ENCODE assay signal across 8 cellular contexts in the genomic region with DNA sequence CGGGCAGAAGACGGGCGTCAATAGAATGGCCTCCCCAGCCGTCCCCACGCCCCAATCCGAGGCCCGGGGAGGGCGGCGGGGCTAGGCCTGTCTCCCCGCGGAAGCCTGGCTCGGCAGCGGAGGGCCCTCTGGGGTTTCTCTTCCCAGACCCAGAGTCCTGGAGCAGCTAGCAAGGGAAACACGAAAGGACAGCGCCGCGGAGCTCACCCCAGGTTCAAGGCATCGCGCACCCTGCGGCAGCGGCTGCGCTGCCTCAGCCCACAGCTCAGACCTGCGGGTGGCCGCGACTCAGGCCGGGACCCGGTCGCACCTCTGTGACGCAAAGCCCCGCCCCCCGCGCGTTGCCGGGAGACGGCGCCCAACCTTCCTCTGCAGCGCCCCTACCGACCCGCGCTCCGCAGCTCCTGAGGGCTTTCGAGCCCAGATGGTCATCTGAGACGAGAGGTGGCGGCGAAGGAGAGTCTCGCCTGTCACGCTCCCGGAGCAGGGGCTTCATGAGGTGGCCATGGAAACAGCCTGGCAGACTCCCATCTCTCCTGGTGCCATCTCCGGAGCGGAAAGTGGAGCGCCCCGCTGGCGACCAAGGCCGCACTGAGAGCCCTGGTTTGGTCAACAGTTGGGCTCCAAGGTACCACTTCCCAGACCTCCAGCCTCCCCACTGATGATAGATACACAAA. TPM values are rescaled to one million over a fixed set of nuclear protein-coding genes. Genes with fewer than 3 reads are reported as not detected.
DNase-seq lines count a peak whose midpoint lies in the region; TF ChIP-seq lines count a peak whose summit lies in the region.

A gene with protein sequence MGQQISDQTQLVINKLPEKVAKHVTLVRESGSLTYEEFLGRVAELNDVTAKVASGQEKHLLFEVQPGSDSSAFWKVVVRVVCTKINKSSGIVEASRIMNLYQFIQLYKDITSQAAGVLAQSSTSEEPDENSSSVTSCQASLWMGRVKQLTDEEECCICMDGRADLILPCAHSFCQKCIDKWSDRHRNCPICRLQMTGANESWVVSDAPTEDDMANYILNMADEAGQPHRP (minus strand): TSS at position 273 of the 677 bp plus-strand sequence. CDS start 7,029 bp downstream, outside the sequence.

- H3K79me2 ChIP-seq in neural cell (replicated peaks; ENCODE audit: insufficient read depth, low read length), result peaks cover 4% of the 10 kb centered on the region

- H3K27me3 ChIP-seq in neural cell (ENCODE audit: insufficient read depth, low read depth, low read length) (no peaks in the 10 kb centered on the region), stomach smooth muscle (ENCODE audit: control insufficient read depth in 1 of 2, insufficient read depth in 2 of 2, low read length in 2 of 2) (no peaks in the 10 kb centered on the region)

- H3F3A ChIP-seq in neural cell (ENCODE audit: insufficient read depth, low read length, poor library complexity, severe bottlenecking), result no peaks in the 10 kb centered on the region

- H3K4me1 ChIP-seq in stomach smooth muscle (ENCODE audit: control insufficient read depth, insufficient read depth, low read length), result no peaks in the 10 kb centered on the region

- POLR2A ChIA-PET in RWPE1 (lab: Yijun Ruan, JAX; ENCODE audit: low non-redundant PET), result interaction anchor here (0.6 to 1.2 kb wide), 4 partner anchors 11 to 125 kb away, joined by 3 to 4 read pairs (median 4); no protein-coding TSS in a partner anchor

- peak within 1 kb of the TSS; percentile 86 for H3K9ac ChIP-seq in neural cell (ENCODE audit: low read length)
- peak within 1 kb of the TSS; percentile 86 to 88 for H3K9ac ChIP-seq in stomach smooth muscle (ENCODE audit: low read length in 2 of 2)

- TF ChIP-seq EP300 in neural cell (conservative IDR thresholded peaks at IDR 0.05; ENCODE audit: poor library complexity, severe bottlenecking), result peak; percentile 76

- H3K27ac ChIP-seq in RWPE1 (peak within 1 kb of the TSS; percentile 81), neural cell (ENCODE audit: low read length) (peak within 1 kb of the TSS; percentile 71), stomach smooth muscle (ENCODE audit: low read length) (peak within 1 kb of the TSS; percentile 56)

- H4K20me1 ChIP-seq in neural cell (ENCODE audit: insufficient read depth), result no peaks in the 10 kb centered on the region

- H3K4me3 ChIP-seq in neural cell (ENCODE audit: low read length) (peak within 1 kb of the TSS; percentile 91), stomach smooth muscle (ENCODE audit: low read length in 2 of 2) (peak within 1 kb of the TSS; percentile 79 to 84)

- H3K9me3 ChIP-seq in neural cell (ENCODE audit: low read length) (no peaks in the 10 kb centered on the region), stomach smooth muscle (ENCODE audit: control insufficient read depth in 2 of 2, low read length in 2 of 2) (no peaks in the 10 kb centered on the region)

- no peaks in the 10 kb centered on the region for H3K9me2 ChIP-seq in neural cell (ENCODE audit: insufficient read depth, low read length)

- H3K36me3 ChIP-seq in neural cell (ENCODE audit: insufficient read depth, low read length) (no peaks in the 10 kb centered on the region), stomach smooth muscle (ENCODE audit: control insufficient read depth in 2 of 2, insufficient read depth in 2 of 2, low read length in 2 of 2) (no peaks in the 10 kb centered on the region)

- TF ChIP-seq CTCF in LNCAP (IDR thresholded peaks at IDR 0.05) (peak; percentile 76), RWPE1 (conservative IDR thresholded peaks at IDR 0.05; ENCODE audit: low read depth) (peak; percentile 89), neural cell (IDR thresholded peaks at IDR 0.05; ENCODE audit: poor library complexity, severe bottlenecking) (peak; percentile 98)

- TF ChIP-seq RAD21 in neural cell (conservative IDR thresholded peaks at IDR 0.05), result peak; percentile 54

- peak; percentile 99 for DNase-seq in ELF-1 (ENCODE audit: low read depth, low spot score)
- peak; percentile 83 for DNase-seq in GOT3 (lab: John Stamatoyannopoulos, UW)
- peak; percentile 91 for DNase-seq in RWPE1 (ENCODE audit: low spot score)
- DNase-seq in activated effector memory CD4-positive, alpha-beta T cell treated with anti-CD3 and anti-CD28 coated beads, Interleukin-2, amount 50 U/mL, for 16 hours, result peak; percentile 98
- peak; percentile 75 for DNase-seq in fibroblast of the conjunctiva (ENCODE audit: low read depth)

- CTCF ChIA-PET in RWPE1 (lab: Yijun Ruan, JAX), result interaction anchor here (0.6 to 1.5 kb wide), 11 partner anchors 13 to 251 kb away, joined by 3 to 8 read pairs (median 3); no protein-coding TSS in a partner anchor

- peak within 1 kb of the TSS; percentile 89 for H3K4me2 ChIP-seq in neural cell (ENCODE audit: low read length)

- H2AFZ ChIP-seq in neural cell (ENCODE audit: low read depth, low read length), result peak within 1 kb of the TSS; percentile 81

TF ChIP-seq in neural cell, 6 proteins besides CTCF, POLR2A, EP300 and RAD21:
- peak; percentile 61 for TF ChIP-seq SMC3 (conservative IDR thresholded peaks at IDR 0.05; ENCODE audit: poor library complexity)
- no peak for TF ChIP-seq EZH2 (IDR thresholded peaks at IDR 0.05; ENCODE audit: borderline replicate concordance, insufficient read depth, low read length, poor library complexity, severe bottlenecking)
- peak; percentile 90 for TF ChIP-seq MXI1 (conservative IDR thresholded peaks at IDR 0.05; ENCODE audit: poor library complexity, severe bottlenecking)
- TF ChIP-seq POLR2AphosphoS5 (IDR thresholded peaks at IDR 0.05), result peak; percentile 98
- no peak for TF ChIP-seq TAF1 (IDR thresholded peaks at IDR 0.05; ENCODE audit: low read depth)
- TF ChIP-seq, protein P1, sequence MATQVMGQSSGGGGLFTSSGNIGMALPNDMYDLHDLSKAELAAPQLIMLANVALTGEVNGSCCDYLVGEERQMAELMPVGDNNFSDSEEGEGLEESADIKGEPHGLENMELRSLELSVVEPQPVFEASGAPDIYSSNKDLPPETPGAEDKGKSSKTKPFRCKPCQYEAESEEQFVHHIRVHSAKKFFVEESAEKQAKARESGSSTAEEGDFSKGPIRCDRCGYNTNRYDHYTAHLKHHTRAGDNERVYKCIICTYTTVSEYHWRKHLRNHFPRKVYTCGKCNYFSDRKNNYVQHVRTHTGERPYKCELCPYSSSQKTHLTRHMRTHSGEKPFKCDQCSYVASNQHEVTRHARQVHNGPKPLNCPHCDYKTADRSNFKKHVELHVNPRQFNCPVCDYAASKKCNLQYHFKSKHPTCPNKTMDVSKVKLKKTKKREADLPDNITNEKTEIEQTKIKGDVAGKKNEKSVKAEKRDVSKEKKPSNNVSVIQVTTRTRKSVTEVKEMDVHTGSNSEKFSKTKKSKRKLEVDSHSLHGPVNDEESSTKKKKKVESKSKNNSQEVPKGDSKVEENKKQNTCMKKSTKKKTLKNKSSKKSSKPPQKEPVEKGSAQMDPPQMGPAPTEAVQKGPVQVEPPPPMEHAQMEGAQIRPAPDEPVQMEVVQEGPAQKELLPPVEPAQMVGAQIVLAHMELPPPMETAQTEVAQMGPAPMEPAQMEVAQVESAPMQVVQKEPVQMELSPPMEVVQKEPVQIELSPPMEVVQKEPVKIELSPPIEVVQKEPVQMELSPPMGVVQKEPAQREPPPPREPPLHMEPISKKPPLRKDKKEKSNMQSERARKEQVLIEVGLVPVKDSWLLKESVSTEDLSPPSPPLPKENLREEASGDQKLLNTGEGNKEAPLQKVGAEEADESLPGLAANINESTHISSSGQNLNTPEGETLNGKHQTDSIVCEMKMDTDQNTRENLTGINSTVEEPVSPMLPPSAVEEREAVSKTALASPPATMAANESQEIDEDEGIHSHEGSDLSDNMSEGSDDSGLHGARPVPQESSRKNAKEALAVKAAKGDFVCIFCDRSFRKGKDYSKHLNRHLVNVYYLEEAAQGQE (IDR thresholded peaks at IDR 0.05; ENCODE audit: borderline replicate concordance), result peak; percentile 56

RNA-seq across cellular contexts. Expression of the gene that starts here (rescaled TPM):
- polyA plus RNA-seq in neural cell, result 65.6 and 79.2 TPM in 2 replicates
- polyA minus RNA-seq in neural cell, result 80.3 and 82.2 TPM in 2 replicates

Comparison
In these comparisons a context has a peak if more than half of its experiments do, and no peak if none do; other contexts are left out.
1. Peak in every context shown above with its lines: DNase-seq, H3K4me3 ChIP-seq and H3K27ac ChIP-seq.